ENCODE assay signal across 21 cellular contexts in the genomic region with DNA sequence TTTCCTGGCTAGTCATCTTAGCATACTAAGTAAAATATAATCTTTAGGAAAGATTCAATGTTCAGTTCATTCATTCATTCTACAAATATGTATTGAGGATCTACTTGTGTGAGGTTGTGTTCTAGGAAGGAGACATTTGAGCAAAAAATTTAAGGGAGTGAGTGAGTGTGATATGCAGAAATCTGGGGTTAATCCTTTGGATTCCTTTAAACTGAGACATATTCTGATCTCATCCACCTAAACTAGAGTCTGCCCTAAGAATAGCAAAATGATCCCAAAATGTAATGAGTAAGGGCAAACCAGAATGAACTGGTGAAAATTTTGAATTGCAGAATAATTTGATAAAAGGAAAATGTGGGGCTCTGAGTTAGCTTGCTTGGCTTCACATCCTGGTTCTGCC. TPM values are rescaled to one million over a fixed set of nuclear protein-coding genes. Genes with fewer than 3 reads are reported as not detected.
DNase-seq lines count a peak whose midpoint lies in the region; ATAC-seq, FAIRE-seq and TF ChIP-seq lines count a peak whose summit lies in the region.
"Had no signal": no experiment of that assay in that cellular context is flagged by ENCODE, and none has a peak within 500 bp of the region (broad histone marks: within the 10 kb centered on the region; RNA-seq: fewer than 3 reads in every experiment).

No MANE protein-coding gene starts in this region.

- H3K4me2 ChIP-seq in mesendoderm (ENCODE audit: low read length) = no peak overlapping the region
- H3K4me2 ChIP-seq: BLaER1 treated with 17β-estradiol and CSF1 and Interleukin-3, amounts not matched to agents 10 nM and 100 nM had no signal

- no peak overlapping the region for H2BK15ac ChIP-seq in mesendoderm (replicated peaks; ENCODE audit: low read depth)

- H3K56ac ChIP-seq in mesendoderm (ENCODE audit: low read length) = no peak overlapping the region

- no peak overlapping the region for H2BK5ac ChIP-seq in mesendoderm (ENCODE audit: low read length)

- peaks cover 13% of the 10 kb centered on the region for H3K27me3 Mint-ChIP-seq in activated naive CD4-positive, alpha-beta T cell treated with anti-CD3 and anti-CD28 coated beads, Interleukin-2, amount 10 ng/mL, durations not matched to agents 7 days and 5 days

- H3K9ac ChIP-seq in mesendoderm (ENCODE audit: low read length) = no peak overlapping the region
- H3K9ac ChIP-seq: BLaER1 treated with 17β-estradiol and CSF1 and Interleukin-3, amounts not matched to agents 10 nM and 100 nM had no signal

- no peaks in the 10 kb centered on the region for H3K27me3 ChIP-seq in mesendoderm (ENCODE audit: insufficient read depth, low read length, poor library complexity)
- no peaks in the 10 kb centered on the region for H3K27me3 ChIP-seq in adrenal gland
- no peaks in the 10 kb centered on the region for H3K27me3 ChIP-seq in pancreas
- H3K27me3 ChIP-seq: BLaER1 treated with 17β-estradiol and CSF1 and Interleukin-3, amounts not matched to agents 10 nM and 100 nM; testis had no signal

- no peak overlapping the region for H2BK120ac ChIP-seq in mesendoderm (ENCODE audit: low read depth, low read length)

- no peak for ATAC-seq in pancreas
- ATAC-seq: esophagus mucosa, HCT116 had no signal

- no peak overlapping the region for H3K18ac ChIP-seq in mesendoderm (ENCODE audit: low read length)

- H3K27ac Mint-ChIP-seq in activated naive CD4-positive, alpha-beta T cell treated with anti-CD3 and anti-CD28 coated beads, Interleukin-2, amount 10 ng/mL, durations not matched to agents 7 days and 5 days = no peak overlapping the region
- H3K27ac Mint-ChIP-seq: activated CD4-positive, alpha-beta T cell treated with anti-CD3 and anti-CD28 coated beads, Interleukin-2, amount 10 ng/mL, durations not matched to agents 24 days and 14 days; activated naive CD8-positive, alpha-beta T cell treated with anti-CD3 and anti-CD28 coated beads for 36 hours; nephron progenitor cell had no signal

- H3K4me1 ChIP-seq in mesendoderm (ENCODE audit: control insufficient read depth, low read depth, low read length) (no peaks in the 10 kb centered on the region), adrenal gland (replicated peaks in 1 of 2) (no peaks in the 10 kb centered on the region), pancreas (no peaks in the 10 kb centered on the region)
- H3K4me1 ChIP-seq: BLaER1 treated with 17β-estradiol and CSF1 and Interleukin-3, amounts not matched to agents 10 nM and 100 nM; testis had no signal

- TF ChIP-seq CTCF in AG09309 (IDR thresholded peaks at IDR 0.05; ENCODE audit: control insufficient read depth, insufficient read depth, low read depth, low read length, missing control alignments) = no peak
- no peak for TF ChIP-seq CTCF in choroid plexus epithelial cell (conservative IDR thresholded peaks at IDR 0.05; ENCODE audit: low read depth, low read length)
- no peak for TF ChIP-seq CTCF in adrenal gland (IDR thresholded peaks at IDR 0.05)
- TF ChIP-seq CTCF in pancreas (IDR thresholded peaks at IDR 0.05) = no peak

- H3K36me3 ChIP-seq in mesendoderm (ENCODE audit: control insufficient read depth, insufficient read depth, low read length) (no peaks in the 10 kb centered on the region), adrenal gland (replicated peaks in 1 of 2) (no peaks in the 10 kb centered on the region), pancreas (no peaks in the 10 kb centered on the region)
- H3K36me3 ChIP-seq: BLaER1 treated with 17β-estradiol and CSF1 and Interleukin-3, amounts not matched to agents 10 nM and 100 nM had no signal

- no peaks in the 10 kb centered on the region for H3K4me1 Mint-ChIP-seq in activated naive CD4-positive, alpha-beta T cell treated with anti-CD3 and anti-CD28 coated beads, Interleukin-2, amount 10 ng/mL, durations not matched to agents 7 days and 5 days
- H3K4me1 Mint-ChIP-seq: activated CD4-positive, alpha-beta T cell treated with anti-CD3 and anti-CD28 coated beads, Interleukin-2, amount 10 ng/mL, durations not matched to agents 24 days and 14 days; activated naive CD8-positive, alpha-beta T cell treated with anti-CD3 and anti-CD28 coated beads for 36 hours had no signal

- H3K9me3 ChIP-seq in adrenal gland (replicated peaks in 1 of 3) (no peaks in the 10 kb centered on the region), pancreas (no peaks in the 10 kb centered on the region)
- H3K9me3 ChIP-seq: testis had no signal

- H3K36me3 Mint-ChIP-seq in activated naive CD4-positive, alpha-beta T cell treated with anti-CD3 and anti-CD28 coated beads, Interleukin-2, amount 10 ng/mL, durations not matched to agents 7 days and 5 days = no peaks in the 10 kb centered on the region
- H3K36me3 Mint-ChIP-seq: activated naive CD8-positive, alpha-beta T cell treated with anti-CD3 and anti-CD28 coated beads for 36 hours had no signal

- intact Hi-C loops in adrenal gland (cut with DNase I) (no loop called here), pancreas (cut with DNase I) (no loop called here)

- no peaks in the 10 kb centered on the region for H3K9me3 Mint-ChIP-seq in activated naive CD4-positive, alpha-beta T cell treated with anti-CD3 and anti-CD28 coated beads, Interleukin-2, amount 10 ng/mL, durations not matched to agents 7 days and 5 days
- H3K9me3 Mint-ChIP-seq: activated CD4-positive, alpha-beta T cell treated with anti-CD3 and anti-CD28 coated beads, Interleukin-2, amount 10 ng/mL, durations not matched to agents 24 days and 14 days; activated naive CD8-positive, alpha-beta T cell treated with anti-CD3 and anti-CD28 coated beads for 36 hours; nephron progenitor cell had no signal

- no peak for FAIRE-seq in pancreas (lab: Jason Lieb, UNC)

- H3K4me3 Mint-ChIP-seq in activated naive CD4-positive, alpha-beta T cell treated with anti-CD3 and anti-CD28 coated beads, Interleukin-2, amount 10 ng/mL, durations not matched to agents 7 days and 5 days = no peak overlapping the region
- H3K4me3 Mint-ChIP-seq: activated CD4-positive, alpha-beta T cell treated with anti-CD3 and anti-CD28 coated beads, Interleukin-2, amount 10 ng/mL, durations not matched to agents 24 days and 14 days; activated naive CD8-positive, alpha-beta T cell treated with anti-CD3 and anti-CD28 coated beads for 36 hours; nephron progenitor cell had no signal

- H3K79me1 ChIP-seq in mesendoderm (ENCODE audit: low read length) = no peaks in the 10 kb centered on the region

- no peak overlapping the region for H4K5ac ChIP-seq in mesendoderm (ENCODE audit: low read length)

- peak; percentile 51 for DNase-seq in AG09309 (ENCODE audit: low read depth)
- peak; percentile 85 for DNase-seq in LHCN-M2 (ENCODE audit: low read depth)
- DNase-seq in choroid plexus epithelial cell (ENCODE audit: low read depth) = peak; percentile 55
- peak; percentile 20 for DNase-seq in mesendoderm
- no peak for DNase-seq in mesenteric fat pad (ENCODE audit: low spot score)
- DNase-seq in adrenal gland = no peak
- DNase-seq in pancreas = no peak
- no peak for DNase-seq in activated naive CD4-positive, alpha-beta T cell treated with anti-CD3 and anti-CD28 coated beads, Interleukin-2, amount 10 ng/mL, durations not matched to agents 7 days and 5 days
- DNase-seq: activated CD4-positive, alpha-beta T cell treated with anti-CD3 and anti-CD28 coated beads, Interleukin-2, amount 10 ng/mL, durations not matched to agents 24 days and 14 days; activated naive CD8-positive, alpha-beta T cell treated with anti-CD3 and anti-CD28 coated beads for 36 hours; KBM-7; NCI-H1105; nephron progenitor cell; NK-92 treated with Interleukin-12 subunit alpha and Interleukin-12 subunit beta, amount 100 ng/mL, for 24 hours; retina; testis had no signal

- CTCF ChIA-PET in activated naive CD4-positive, alpha-beta T cell treated with anti-CD3 and anti-CD28 coated beads, Interleukin-2, amount 10 ng/mL, durations not matched to agents 7 days and 5 days (lab: Charles Lee) = no interaction called here

- H3K4ac ChIP-seq in mesendoderm (ENCODE audit: low read depth, low read length) = no peak overlapping the region

- no peak overlapping the region for H3K23ac ChIP-seq in mesendoderm (ENCODE audit: low read length)

- H3K4me3 ChIP-seq in AG09309 (ENCODE audit: control insufficient read depth, low read depth, low read length) (no peak overlapping the region), choroid plexus epithelial cell (ENCODE audit: low read depth, low read length) (no peak overlapping the region), mesendoderm (ENCODE audit: low read length) (no peak overlapping the region), adrenal gland (no peak overlapping the region), pancreas (no peak overlapping the region)
- H3K4me3 ChIP-seq: BLaER1 treated with 17β-estradiol and CSF1 and Interleukin-3, amounts not matched to agents 10 nM and 100 nM; lung; testis had no signal

- no peak overlapping the region for H4K8ac ChIP-seq in mesendoderm (ENCODE audit: low read depth, low read length)

- no peak overlapping the region for H3K27ac ChIP-seq in mesendoderm (ENCODE audit: low read depth, low read length)
- no peak overlapping the region for H3K27ac ChIP-seq in adrenal gland
- no peak overlapping the region for H3K27ac ChIP-seq in pancreas
- H3K27ac ChIP-seq: BLaER1 treated with 17β-estradiol and CSF1 and Interleukin-3, amounts not matched to agents 10 nM and 100 nM; testis had no signal

- no peak for TF ChIP-seq POLR2A in adrenal gland (IDR thresholded peaks at IDR 0.05)

- H2AK5ac ChIP-seq in mesendoderm (ENCODE audit: low read length) = no peak overlapping the region

- H3K79me2 ChIP-seq in mesendoderm (ENCODE audit: control insufficient read depth, insufficient read depth, low read length) = no peaks in the 10 kb centered on the region

RNA-seq across cellular contexts. Expression of gene UBE2U, which starts 8.6 kb away (rescaled TPM):
- total RNA-seq in LHCN-M2 (2014; rRNA removed) (not detected in 2 replicates), mesenteric fat pad (not detected), adrenal gland (not detected), pancreas (under 1 TPM in 3 of 6 donors, not detected in 3; 0.60 to 0.81 (median 0.67) TPM)
- not detected for polyA plus RNA-seq in LHCN-M2 (2012)
- not detected for polyA plus RNA-seq in mesendoderm (2013, experiment 1 of 2)
- polyA plus RNA-seq in mesendoderm (2013, experiment 2 of 2) = not detected
- polyA plus RNA-seq in adrenal gland (not detected), pancreas (under 1 TPM in 1 of 2 donors, not detected in 1; 0.14 TPM)
- total RNA-seq: activated CD4-positive, alpha-beta T cell treated with anti-CD3 and anti-CD28 coated beads, Interleukin-2, amount 10 ng/mL, durations not matched to agents 24 days and 14 days; activated naive CD8-positive, alpha-beta T cell treated with anti-CD3 and anti-CD28 coated beads for 36 hours; esophagus mucosa; lung; SK-MEL-5 had no signal
- polyA plus RNA-seq: lung had no signal

Comparison
In these comparisons a context has a peak if more than half of its experiments do, and no peak if none do; other contexts are left out.
1. DNase-seq: peak in AG09309 (single experiment), LHCN-M2 (single experiment), choroid plexus epithelial cell (single experiment) and mesendoderm (single experiment); none in mesenteric fat pad (single experiment), adrenal gland (0 of 7), pancreas (0 of 6) and activated naive CD4-positive, alpha-beta T cell treated with anti-CD3 and anti-CD28 coated beads, Interleukin-2, amount 10 ng/mL, durations not matched to agents 7 days and 5 days (single experiment).